Comparison of ENCODE assay signal across 4 cellular contexts in the genomic region with DNA sequence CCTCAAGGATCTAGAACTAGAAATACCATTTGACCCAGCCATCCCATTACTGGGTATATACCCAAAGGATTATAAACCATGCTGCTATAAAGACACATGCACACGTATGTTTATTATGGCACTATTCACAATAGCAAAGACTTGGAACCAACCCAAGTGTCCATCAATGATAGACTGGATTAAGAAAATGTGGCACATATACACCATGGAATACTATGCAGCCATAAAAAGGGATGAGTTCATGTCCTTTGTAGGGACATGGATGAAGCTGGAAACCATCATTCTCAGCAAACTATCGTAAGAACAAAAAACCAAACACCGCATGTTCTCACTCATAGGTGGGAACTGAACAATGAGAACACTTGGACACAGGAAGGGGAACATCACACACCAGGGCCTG. TPM values are rescaled to one million over a fixed set of nuclear protein-coding genes. Genes with fewer than 3 reads are reported as not detected.
"Had no signal": no experiment of that assay in that cellular context is flagged by ENCODE, and none has a peak within 500 bp of the region (broad histone marks: within the 10 kb centered on the region; RNA-seq: fewer than 3 reads in every experiment).

No MANE protein-coding gene starts in this region.

RNA-seq across cellular contexts. Expression of a gene that starts 30.0 kb away (rescaled TPM):
- total RNA-seq: pulmonary artery endothelial cell, right atrium auricular region, upper lobe of right lung, urinary bladder had no signal
